8 cellular contexts compared by ENCODE assay signal in genomic region chr19:10502524-10503001, GRCh38. TPM values are rescaled to one million over a fixed set of nuclear protein-coding genes. Genes with fewer than 3 reads are reported as not detected.
DNase-seq lines count a peak whose midpoint lies in the region; ATAC-seq, FAIRE-seq and TF ChIP-seq lines count a peak whose summit lies in the region.

No MANE protein-coding gene starts in this region.

- peak overlapping the region; percentile 51 for H3K27ac Mint-ChIP-seq in nephron progenitor cell

- peaks cover 26% of the 10 kb centered on the region for H4K20me1 ChIP-seq in Loucy (ENCODE audit: insufficient read depth, low read length, poor library complexity, severe bottlenecking)

- peak overlapping the region; percentile 99 for H3K9ac ChIP-seq in Loucy (ENCODE audit: low read depth, low read length, poor library complexity, severe bottlenecking)

- H3K4me2 ChIP-seq in Loucy (ENCODE audit: low read depth, low read length, poor library complexity, severe bottlenecking), result peak overlapping the region; percentile 95

- H3K79me2 ChIP-seq in Loucy (ENCODE audit: insufficient read depth, low read length), result peaks cover 62% of the 10 kb centered on the region

- H3K4me1 ChIP-seq in Loucy (ENCODE audit: insufficient read depth, low read length, poor library complexity, severe bottlenecking), result peaks cover 39% of the 10 kb centered on the region

- no peaks in the 10 kb centered on the region for H3K9me2 ChIP-seq in Loucy (replicated peaks; ENCODE audit: low read depth, low read length)

- TF ChIP-seq CTCF in Loucy (conservative IDR thresholded peaks at IDR 0.05; ENCODE audit: low read length) (no peak), fibroblast of the aortic adventitia (IDR thresholded peaks at IDR 0.05; ENCODE audit: insufficient read depth, low read length) (no peak), nephron progenitor cell (IDR thresholded peaks at IDR 0.05) (no peak)

- peaks cover 18% of the 10 kb centered on the region; the same call in 1 of the 2 replicates for H3K36me3 ChIP-seq in Loucy (ENCODE audit: insufficient read depth, low read length)

- ATAC-seq in stimulated activated naive CD8-positive, alpha-beta T cell treated with anti-CD3 and anti-CD28 coated beads, Interleukin-15, Interleukin-2, amounts not matched to agents 100 U/mL and 50 U/mL, for 24 hours, result peak; percentile 97

- peak overlapping the region; percentile 83 for H3K4me3 ChIP-seq in Loucy (ENCODE audit: low read length, poor library complexity, severe bottlenecking)
- H3K4me3 ChIP-seq in fibroblast of the aortic adventitia (ENCODE audit: low read depth, low read length), result peak overlapping the region; percentile 92

- no peaks in the 10 kb centered on the region for H3K9me3 Mint-ChIP-seq in nephron progenitor cell

- peaks cover 6% of the 10 kb centered on the region for H3K27me3 ChIP-seq in Loucy (ENCODE audit: insufficient read depth, low read length, poor library complexity, severe bottlenecking)

- peaks cover 17% of the 10 kb centered on the region for H3K4me1 Mint-ChIP-seq in nephron progenitor cell

- H2AFZ ChIP-seq in Loucy (ENCODE audit: low read length), result peak overlapping the region; percentile 86

- TF ChIP-seq POLR2A in H54 (IDR thresholded peaks at IDR 0.05; ENCODE audit: low read depth, low read length) (peak; percentile 66), Raji (IDR thresholded peaks at IDR 0.05; ENCODE audit: insufficient read depth, low read depth, low read length) (peak; percentile 68)

- peaks cover 19% of the 10 kb centered on the region for H3K36me3 Mint-ChIP-seq in nephron progenitor cell (ENCODE audit: low read depth)

- FAIRE-seq in H54 (lab: Jason Lieb, UNC), result no peak

- no peaks in the 10 kb centered on the region for H3F3A ChIP-seq in Loucy (ENCODE audit: low read depth)

- H3K4me3 Mint-ChIP-seq in nephron progenitor cell, result peak overlapping the region; percentile 84

- peak; percentile 89 for DNase-seq in ELR (ENCODE audit: low read depth)
- DNase-seq in H54 (ENCODE audit: insufficient read length, low spot score), result peak; percentile 95
- DNase-seq in activated effector memory CD4-positive, alpha-beta T cell treated with Interleukin-2 at 50 U/mL for 16 hours, result peak; percentile 84
- DNase-seq in fibroblast of the aortic adventitia (ENCODE audit: low read depth), result peak; percentile 83
- peak; percentile 92 for DNase-seq in nephron progenitor cell
- DNase-seq in stimulated activated naive CD8-positive, alpha-beta T cell treated with anti-CD3 and anti-CD28 coated beads, Interleukin-15, Interleukin-2, amounts not matched to agents 100 U/mL and 50 U/mL, for 24 hours, result peak; percentile 93

- no peaks in the 10 kb centered on the region for H3K27me3 Mint-ChIP-seq in nephron progenitor cell (ENCODE audit: low read depth, poor library complexity)

- H3K9me3 ChIP-seq in Loucy (ENCODE audit: insufficient read depth, low read depth, low read length), result no peaks in the 10 kb centered on the region

RNA-seq across cellular contexts. Expression of gene KEAP1, which starts 0.6 kb away (rescaled TPM):
- total RNA-seq in fibroblast of the aortic adventitia (ENCODE audit: low replicate concordance), result 62.5 and 130 TPM in 2 replicates

RNA-seq across cellular contexts. Expression of gene S1PR5, which starts 14.7 kb away (rescaled TPM):
- total RNA-seq in fibroblast of the aortic adventitia (ENCODE audit: low replicate concordance), result 0.27 and 0.41 TPM in 2 replicates

RNA-seq across cellular contexts. Expression of gene ATG4D, which starts 41.1 kb away (rescaled TPM):
- 6.3 and 11.4 TPM in 2 replicates for total RNA-seq in fibroblast of the aortic adventitia (ENCODE audit: low replicate concordance)

Comparison
In these comparisons a context has a peak if more than half of its experiments do, and no peak if none do; other contexts are left out.
1. Peak in every context shown above with its lines: DNase-seq, ATAC-seq and H3K4me3 ChIP-seq.